Comparison of ENCODE assay signal across 8 cellular contexts in the genomic region with DNA sequence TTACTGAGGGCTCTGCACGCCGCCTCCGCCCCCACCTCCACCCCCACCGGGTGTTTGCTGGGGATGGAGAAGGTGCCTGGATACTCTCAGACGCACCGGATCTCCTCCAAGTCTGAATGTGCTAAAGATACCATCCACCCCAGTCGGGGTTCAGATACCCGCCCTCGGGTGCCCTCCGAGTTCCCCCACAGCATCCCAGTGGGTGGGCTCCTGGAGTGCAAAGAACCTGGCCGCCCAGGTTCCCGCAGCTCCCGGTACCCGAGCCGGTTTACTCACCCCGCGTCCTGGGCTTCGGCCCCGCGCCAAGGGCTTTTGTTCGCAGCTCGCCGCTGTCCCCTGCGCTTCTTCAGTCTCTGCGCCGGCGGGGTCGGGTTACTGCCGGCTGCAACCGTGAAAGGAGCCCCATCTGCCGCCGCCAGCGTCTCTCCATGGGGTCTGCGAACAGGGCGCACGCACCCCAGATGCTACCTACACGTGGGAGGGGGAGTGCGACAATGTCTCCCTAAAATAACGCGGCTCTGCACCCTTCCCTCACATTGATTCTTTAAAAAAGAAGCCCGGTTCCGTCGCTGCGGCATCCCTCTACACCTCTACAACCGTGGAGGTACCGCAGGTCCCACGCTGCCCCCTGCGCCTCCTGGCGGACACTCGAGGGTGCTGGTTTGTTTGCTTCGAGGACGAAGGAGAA. TPM values are rescaled to one million over a fixed set of nuclear protein-coding genes. Genes with fewer than 3 reads are reported as not detected.
A peak's percentile ranks its signal among the peaks of the same experiment; 100 is the strongest.
DNase-seq lines count a peak whose midpoint lies in the region; ATAC-seq and TF ChIP-seq lines count a peak whose summit lies in the region.

A gene (minus strand): TSS at position 606 of the 688 bp plus-strand sequence. CDS start 1,249 bp downstream, outside the sequence.

- peaks cover 10 to 36% (median 28%) of the 10 kb centered on the region in 12 donors for H3K4me1 ChIP-seq in heart left ventricle
- peaks cover 29% of the 10 kb centered on the region for H3K4me1 ChIP-seq in psoas muscle
- peaks cover 27% of the 10 kb centered on the region for H3K4me1 ChIP-seq in vagina

- peak within 1 kb of the TSS; percentile 35 for H3K4me3 ChIP-seq in Jurkat, Clone E6-1 (ENCODE audit: low read length)
- H3K4me3 ChIP-seq in heart left ventricle (peak within 1 kb of the TSS in 9 of 12 donors; percentile 1 to 38 (median 22)), psoas muscle (peak within 1 kb of the TSS; percentile 66), vagina (peak within 1 kb of the TSS; percentile 27 to 53)

- TF ChIP-seq CTCF in heart left ventricle (IDR thresholded peaks at IDR 0.05) (peak; percentile 62 to 90 (median 79)), psoas muscle (IDR thresholded peaks at IDR 0.05) (peak; percentile 84), vagina (IDR thresholded peaks at IDR 0.05) (peak in 2 of 3 experiments; percentile 60 to 74)

- intact Hi-C loops in heart left ventricle (cut with DNase I) (loop anchor here in 5 of 10 donors (2.0 to 10.0 kb wide), 4 partner anchors 37 to 330 kb away; no protein-coding TSS in a partner anchor), psoas muscle (cut with DNase I) (loop anchor here (2.0 to 5.0 kb wide), 3 partner anchors 37 to 332 kb away; no protein-coding TSS in a partner anchor), vagina (cut with DNase I) (loop anchor here (10.0 kb wide), 1 partner anchor 1010 kb away; no protein-coding TSS in a partner anchor)

- H3K9me3 ChIP-seq in heart left ventricle (no peaks in the 10 kb centered on the region), psoas muscle (no peaks in the 10 kb centered on the region), vagina (no peaks in the 10 kb centered on the region)

- in situ Hi-C loops in SK-MEL-5 (cut with HindIII; ENCODE audit: low pct_unique_long_range_greater_than_20kb, low sequenced_read_pairs), result no loop called here

- TF ChIP-seq POLR2A in heart left ventricle (IDR thresholded peaks at IDR 0.05), result no peak
- no peak for TF ChIP-seq POLR2A in vagina (IDR thresholded peaks at IDR 0.05)

- H3K27me3 ChIP-seq in heart left ventricle (peaks cover 41 to 85% (median 71%) of the 10 kb centered on the region in 9 donors), psoas muscle (ENCODE audit: insufficient read depth in 3 of 3, low read length in 2 of 3) (peaks cover 0 to 77% (median 26%) of the 10 kb centered on the region in 3 donors), vagina (no peaks in the 10 kb centered on the region)

- H3K36me3 ChIP-seq in heart left ventricle (no peaks in the 10 kb centered on the region), psoas muscle (ENCODE audit: insufficient read depth in 1 of 2, low read depth in 1 of 2) (no peaks in the 10 kb centered on the region), vagina (no peaks in the 10 kb centered on the region)

- DNase-seq in DMS153 (lab: John Stamatoyannopoulos, UW) (peak; percentile 66), SK-MEL-5 (ENCODE audit: low read depth, low spot score) (peak; percentile 53), heart left ventricle (peak in 2 of 5 donors; percentile 34 to 77), psoas muscle (peak; percentile 53 to 70), vagina (ENCODE audit: extremely low spot score in 2 of 2) (no peak)
- DNase-seq in Jurkat, Clone E6-1 (ENCODE audit: low read depth, low spot score), result peak; percentile 35
- peak; percentile 82 for DNase-seq in activated naive CD4-positive, alpha-beta T cell treated with anti-CD3 and anti-CD28 coated beads, Interleukin-2, amount 50 U/mL, for 16 hours

- 1 to 2% (median 1%) methylated on average over 36 to 52 of the region's 52 CpGs for WGBS in heart left ventricle, 4 donors
- 1% methylated on average over 51 to 52 of the region's 52 CpGs for WGBS in psoas muscle, 3 donors

- H3K27ac ChIP-seq in heart left ventricle (no peak within 1 kb of the TSS), psoas muscle (no peak within 1 kb of the TSS), vagina (no peak within 1 kb of the TSS)

- ATAC-seq in heart left ventricle (peak in 3 of 4 donors; percentile 27 to 52 (median 52)), psoas muscle (peak; percentile 47 to 79 (median 66)), HG02840 (IDR thresholded peaks at IDR 0.05; ENCODE audit: low FRiP score, unreplicated experiment) (no peak)

RNA-seq across cellular contexts. Expression of the gene that starts here (rescaled TPM):
- polyA plus RNA-seq in Jurkat, Clone E6-1 (2012; ENCODE audit: insufficient read depth, insufficient read length), result not detected
- 0.05 and 0.16 TPM in 2 replicates for total RNA-seq in SK-MEL-5 (2014; rRNA removed; shearing (Covaris generic))
- 0.01 and 0.22 TPM in 2 replicates for polyA plus RNA-seq in SK-MEL-5 (2015; cell fraction: cytosol; rRNA removed)
- polyA plus RNA-seq in SK-MEL-5 (2015; cell fraction: nucleus; rRNA removed), result not detected in 2 replicates
- total RNA-seq in heart left ventricle, result not detected
- under 1 TPM in 1 of 2 donors, not detected in 1; 0.06 TPM for polyA plus RNA-seq in heart left ventricle
- not detected for total RNA-seq in psoas muscle
- polyA plus RNA-seq in psoas muscle, result not detected
- total RNA-seq in vagina, result not detected

Comparison
In these comparisons a context has a peak if more than half of its experiments do, and no peak if none do; other contexts are left out.
1. Peak in DNase-seq in SK-MEL-5; RNA of the gene not detected or under 1 TPM.
2. Peak in ATAC-seq and H3K4me3 ChIP-seq in heart left ventricle; RNA of the gene not detected or under 1 TPM.
3. Peak in DNase-seq, ATAC-seq and H3K4me3 ChIP-seq in psoas muscle; RNA of the gene not detected or under 1 TPM.
4. DNase-seq: peak in DMS153 (single experiment), Jurkat, Clone E6-1 (single experiment) and activated naive CD4-positive, alpha-beta T cell treated with anti-CD3 and anti-CD28 coated beads, Interleukin-2, amount 50 U/mL, for 16 hours (single experiment); none in vagina (0 of 2).
5. Peak in every context shown above with its lines, with median percentiles within 50 percentile points of each other: H3K4me3 ChIP-seq and CTCF ChIP-seq.